In genomic region chr14:45249847-45250575, GRCh38 we compare ENCODE assay signal across 1 cellular context.
TF ChIP-seq lines count a peak whose summit lies in the region.

No MANE protein-coding gene starts in this region.

TF ChIP-seq in K562, 482 proteins besides CTCF, POLR2A, EP300 and RAD21 (continued from another document and continues in another):
- TF ChIP-seq, protein P1, sequence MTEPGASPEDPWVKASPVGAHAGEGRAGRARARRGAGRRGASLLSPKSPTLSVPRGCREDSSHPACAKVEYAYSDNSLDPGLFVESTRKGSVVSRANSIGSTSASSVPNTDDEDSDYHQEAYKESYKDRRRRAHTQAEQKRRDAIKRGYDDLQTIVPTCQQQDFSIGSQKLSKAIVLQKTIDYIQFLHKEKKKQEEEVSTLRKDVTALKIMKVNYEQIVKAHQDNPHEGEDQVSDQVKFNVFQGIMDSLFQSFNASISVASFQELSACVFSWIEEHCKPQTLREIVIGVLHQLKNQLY (CRISPR knock-in tag; conservative IDR thresholded peaks at IDR 0.05): no peak
- TF ChIP-seq CBFA2T3 (IDR thresholded peaks at IDR 0.05) (peak; percentile 86), MEIS2 (IDR thresholded peaks at IDR 0.05; ENCODE audit: partially characterized antibody) (peak; percentile 17), KDM1A (IDR thresholded peaks at IDR 0.05) (peak; percentile 46 to 79; a peak in 3 of 4 replicates), TBL1XR1 (IDR thresholded peaks at IDR 0.05; ENCODE audit: low read length in 2 of 2) (peak in 1 of 2 experiments; percentile 83; a peak in 2 of 4 replicates), NFIC (IDR thresholded peaks at IDR 0.05) (0 out of 2 replicates have a peak, but pooled peaks have one; percentile 15), NCOR1 (IDR thresholded peaks at IDR 0.05) (peak; percentile 84), KAT8 (IDR thresholded peaks at IDR 0.05; ENCODE audit: low read depth) (no peak), RCOR1 (IDR thresholded peaks at IDR 0.05; ENCODE audit: borderline replicate concordance in 1 of 2, low read depth in 2 of 2, low read length in 2 of 2) (peak in 1 of 2 experiments; percentile 88; a peak in 2 of 4 replicates), TRIM24 (IDR thresholded peaks at IDR 0.05) (peak; percentile 68 to 69; a peak in 3 of 4 replicates), FOXK2 (conservative IDR thresholded peaks at IDR 0.05 in 1 of 2, IDR thresholded peaks at IDR 0.05 in 1 of 2; ENCODE audit: low read depth in 2 of 2) (peak; percentile 44 to 57; a peak in 2 of 4 replicates), ELF2 (CRISPR knock-in tag; IDR thresholded peaks at IDR 0.05) (no peak), STAT5A (IDR thresholded peaks at IDR 0.05; ENCODE audit: borderline replicate concordance, low read length) (peak; percentile 38; the same call in 1 of the 2 replicates), TAL1 (IDR thresholded peaks at IDR 0.05) (peak; percentile 56), AFF1 (IDR thresholded peaks at IDR 0.05; ENCODE audit: low read depth in 1 of 2, partially characterized antibody in 2 of 2) (no peak), TEAD4 (IDR thresholded peaks at IDR 0.05; ENCODE audit: low read length) (peak; percentile 77), TEAD4 (CRISPR knock-in tag; IDR thresholded peaks at IDR 0.05; ENCODE audit: borderline replicate concordance) (no peak), SMARCA4 (IDR thresholded peaks at IDR 0.05) (peak; percentile 67), ATF6 (CRISPR knock-in tag; IDR thresholded peaks at IDR 0.05) (no peak), L3MBTL2 (IDR thresholded peaks at IDR 0.05) (peak; percentile 61), MGA (IDR thresholded peaks at IDR 0.05) (peak; percentile 46; the same call in 1 of the 2 replicates), SOX6 (IDR thresholded peaks at IDR 0.05) (peak; percentile 65; the same call in 1 of the 2 replicates), SPI1 (IDR thresholded peaks at IDR 0.05; ENCODE audit: borderline replicate concordance, low read depth, low read length) (peak; percentile 44; the same call in 1 of the 2 replicates), NR2C2 (CRISPR knock-in tag; IDR thresholded peaks at IDR 0.05) (no peak), NR2C2 (tag; IDR thresholded peaks at IDR 0.05) (no peak), ARID1B (IDR thresholded peaks at IDR 0.05) (peak; percentile 72), TCF3 (CRISPR knock-in tag; IDR thresholded peaks at IDR 0.05) (peak; percentile 72), HMBOX1 (IDR thresholded peaks at IDR 0.05) (peak; percentile 97), HNRNPLL (IDR thresholded peaks at IDR 0.05; ENCODE audit: low read depth, low read length, poor library complexity, severe bottlenecking) (peak; percentile 63), HDAC1 (IDR thresholded peaks at IDR 0.05) (peak in 1 of 2 experiments; percentile 62; a peak in 1 of 4 replicates), PML (IDR thresholded peaks at IDR 0.05; ENCODE audit: low read length) (peak; percentile 43; the same call in 1 of the 2 replicates), SIX5 (IDR thresholded peaks at IDR 0.05; ENCODE audit: borderline replicate concordance in 1 of 2, insufficient read depth in 1 of 2, low read depth in 1 of 2, low read length in 2 of 2) (no peak), ESRRA (IDR thresholded peaks at IDR 0.05; ENCODE audit: borderline replicate concordance, low read depth) (peak; percentile 34; the same call in 1 of the 2 replicates), ZNF384 (IDR thresholded peaks at IDR 0.05; ENCODE audit: low read depth, low read length) (peak; percentile 45; the same call in 1 of the 2 replicates), TFAM (CRISPR knock-in tag; conservative IDR thresholded peaks at IDR 0.05) (no peak), SMAD4 (CRISPR knock-in tag; conservative IDR thresholded peaks at IDR 0.05) (peak; percentile 96)
- TF ChIP-seq, protein P2, sequence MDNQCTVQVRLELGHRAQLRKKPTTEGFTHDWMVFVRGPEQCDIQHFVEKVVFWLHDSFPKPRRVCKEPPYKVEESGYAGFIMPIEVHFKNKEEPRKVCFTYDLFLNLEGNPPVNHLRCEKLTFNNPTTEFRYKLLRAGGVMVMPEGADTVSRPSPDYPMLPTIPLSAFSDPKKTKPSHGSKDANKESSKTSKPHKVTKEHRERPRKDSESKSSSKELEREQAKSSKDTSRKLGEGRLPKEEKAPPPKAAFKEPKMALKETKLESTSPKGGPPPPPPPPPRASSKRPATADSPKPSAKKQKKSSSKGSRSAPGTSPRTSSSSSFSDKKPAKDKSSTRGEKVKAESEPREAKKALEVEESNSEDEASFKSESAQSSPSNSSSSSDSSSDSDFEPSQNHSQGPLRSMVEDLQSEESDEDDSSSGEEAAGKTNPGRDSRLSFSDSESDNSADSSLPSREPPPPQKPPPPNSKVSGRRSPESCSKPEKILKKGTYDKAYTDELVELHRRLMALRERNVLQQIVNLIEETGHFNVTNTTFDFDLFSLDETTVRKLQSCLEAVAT (IDR thresholded peaks at IDR 0.05): peak in 1 of 2 experiments; percentile 29; a peak in 1 of 4 replicates
- TF ChIP-seq, protein P3, sequence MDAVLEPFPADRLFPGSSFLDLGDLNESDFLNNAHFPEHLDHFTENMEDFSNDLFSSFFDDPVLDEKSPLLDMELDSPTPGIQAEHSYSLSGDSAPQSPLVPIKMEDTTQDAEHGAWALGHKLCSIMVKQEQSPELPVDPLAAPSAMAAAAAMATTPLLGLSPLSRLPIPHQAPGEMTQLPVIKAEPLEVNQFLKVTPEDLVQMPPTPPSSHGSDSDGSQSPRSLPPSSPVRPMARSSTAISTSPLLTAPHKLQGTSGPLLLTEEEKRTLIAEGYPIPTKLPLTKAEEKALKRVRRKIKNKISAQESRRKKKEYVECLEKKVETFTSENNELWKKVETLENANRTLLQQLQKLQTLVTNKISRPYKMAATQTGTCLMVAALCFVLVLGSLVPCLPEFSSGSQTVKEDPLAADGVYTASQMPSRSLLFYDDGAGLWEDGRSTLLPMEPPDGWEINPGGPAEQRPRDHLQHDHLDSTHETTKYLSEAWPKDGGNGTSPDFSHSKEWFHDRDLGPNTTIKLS (IDR thresholded peaks at IDR 0.05; ENCODE audit: borderline replicate concordance, low read depth): no peak
